ENCODE assay signal across 8 cellular contexts in genomic region chr6:136550330-136551071, GRCh38. TPM values are rescaled to one million over a fixed set of nuclear protein-coding genes. Genes with fewer than 3 reads are reported as not detected.
DNase-seq lines count a peak whose midpoint lies in the region; ATAC-seq and TF ChIP-seq lines count a peak whose summit lies in the region.

TSS of gene MAP7 (minus strand) at chr6:136550422. CDS start at chr6:136550408, 14 bp downstream.

- H3K9me3 ChIP-seq in RWPE2 (ENCODE audit: severe bottlenecking): no peaks in the 10 kb centered on the region

- peak; percentile 79 for ATAC-seq in GM19452 (IDR thresholded peaks at IDR 0.05; ENCODE audit: unreplicated experiment)
- ATAC-seq in HG03571 (IDR thresholded peaks at IDR 0.05; ENCODE audit: unreplicated experiment): peak; percentile 74
- peak; percentile 95 for ATAC-seq in RWPE2 (ENCODE audit: low read depth)

- TF ChIP-seq CTCF in RWPE2 (IDR thresholded peaks at IDR 0.05; ENCODE audit: poor library complexity, severe bottlenecking): peak; percentile 99
- TF ChIP-seq CTCF in osteocyte (IDR thresholded peaks at IDR 0.05): peak; percentile 98
- peak; percentile 99 for TF ChIP-seq CTCF in type B pancreatic cell (conservative IDR thresholded peaks at IDR 0.05)

- H3K36me3 Mint-ChIP-seq in osteocyte (ENCODE audit: unreplicated experiment): no peaks in the 10 kb centered on the region
- no peaks in the 10 kb centered on the region for H3K36me3 Mint-ChIP-seq in type B pancreatic cell

- H3K4me1 ChIP-seq in RWPE2 (ENCODE audit: insufficient read depth, poor library complexity, severe bottlenecking): peaks cover 10% of the 10 kb centered on the region

- H3K9me3 Mint-ChIP-seq in osteocyte (ENCODE audit: unreplicated experiment): no peaks in the 10 kb centered on the region
- no peaks in the 10 kb centered on the region for H3K9me3 Mint-ChIP-seq in type B pancreatic cell

- intact Hi-C loops in head of caudate nucleus (cut with DNase I): no loop called here

- H3K36me3 ChIP-seq in RWPE2 (ENCODE audit: low read depth): no peaks in the 10 kb centered on the region

- peaks cover 55% of the 10 kb centered on the region for H3K27me3 Mint-ChIP-seq in osteocyte (ENCODE audit: unreplicated experiment)
- peaks cover 41% of the 10 kb centered on the region for H3K27me3 Mint-ChIP-seq in type B pancreatic cell

- H3K4me1 Mint-ChIP-seq in osteocyte (ENCODE audit: unreplicated experiment) (peaks cover 10% of the 10 kb centered on the region), type B pancreatic cell (ENCODE audit: unreplicated experiment) (peaks cover 17% of the 10 kb centered on the region)

- H3K27ac ChIP-seq in RWPE2 (ENCODE audit: poor library complexity, severe bottlenecking): peak within 1 kb of the TSS; percentile 44

- peak within 1 kb of the TSS; percentile 68 for H3K4me3 Mint-ChIP-seq in osteocyte (ENCODE audit: unreplicated experiment)
- H3K4me3 Mint-ChIP-seq in type B pancreatic cell: peak within 1 kb of the TSS; percentile 89

- H3K27me3 ChIP-seq in RWPE2 (ENCODE audit: insufficient read depth, poor library complexity, severe bottlenecking): no peaks in the 10 kb centered on the region

- peak within 1 kb of the TSS; percentile 88 for H3K4me3 ChIP-seq in RWPE2 (ENCODE audit: severe bottlenecking)

- no peak within 1 kb of the TSS for H3K27ac Mint-ChIP-seq in osteocyte (ENCODE audit: unreplicated experiment)
- peak within 1 kb of the TSS; percentile 77 for H3K27ac Mint-ChIP-seq in type B pancreatic cell

- peak; percentile 55 for DNase-seq in CD1c-positive myeloid dendritic cell (ENCODE audit: extremely low spot score)
- peak; percentile 92 for DNase-seq in RWPE2 (ENCODE audit: low spot score)
- peak in 3 of 4 experiments; percentile 19 to 45 (median 28) for DNase-seq in activated naive CD4-positive, alpha-beta T cell (lab: John Stamatoyannopoulos, UW)
- DNase-seq in head of caudate nucleus: peak in 39 of 42 donors; percentile 30 to 81 (median 66)
- DNase-seq in osteocyte (ENCODE audit: extremely low spot score, unreplicated experiment): no peak
- peak; percentile 90 for DNase-seq in type B pancreatic cell (ENCODE audit: extremely low spot score, unreplicated experiment)

RNA-seq across cellular contexts. Expression of gene MAP7, which starts in this region (rescaled TPM):
- 0.38 and 0.68 TPM in 2 replicates for total RNA-seq in osteocyte
- 17.8 and 45.4 TPM in 2 replicates for total RNA-seq in type B pancreatic cell (ENCODE audit: low replicate concordance)

Comparison
In these comparisons a context has a peak if more than half of its experiments do, and no peak if none do; other contexts are left out.
1. RNA of gene MAP7 (total RNA-seq): 17.8 to 45.4 TPM in type B pancreatic cell; 0.38 to 0.68 TPM in osteocyte; every median in the first group is over 10 times any median in the second.
2. Peak in every context shown above with its lines, with median percentiles within 50 percentile points of each other: ATAC-seq and CTCF ChIP-seq.